Comparison of ENCODE assay signal across 2 cellular contexts in the genomic region with DNA sequence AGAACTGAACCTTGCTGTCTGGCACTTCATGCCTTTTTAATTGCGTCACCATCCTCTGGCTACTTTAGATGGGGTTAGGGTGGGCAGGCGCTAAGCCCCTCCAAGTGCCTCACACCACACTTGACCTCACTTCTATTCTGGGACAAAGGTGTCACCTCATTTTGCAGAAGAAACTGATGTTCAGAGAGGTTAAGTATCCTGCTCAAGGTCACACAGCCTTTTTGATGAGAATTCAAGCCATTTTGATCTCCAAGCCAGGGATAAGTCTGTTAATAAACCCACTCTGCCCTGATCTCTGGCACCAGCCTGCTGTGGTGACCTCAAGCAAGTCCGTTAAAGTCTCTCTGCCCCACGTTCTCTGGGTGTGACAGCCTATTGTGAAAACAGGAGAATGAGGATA.
TF ChIP-seq lines count a peak whose summit lies in the region.

No MANE protein-coding gene starts in this region.

TF ChIP-seq in HepG2, 621 proteins besides CTCF, POLR2A, EP300 and RAD21:
- TF ChIP-seq ZNF768 (CRISPR knock-in tag; IDR thresholded peaks at IDR 0.05) (peak; percentile 46; the same call in 1 of the 2 replicates), CEBPB (IDR thresholded peaks at IDR 0.05; ENCODE audit: borderline replicate concordance, low read depth, low read length) (0 out of 2 replicates have a peak, but pooled peaks have one; percentile 4), HOXA3 (CRISPR knock-in tag; IDR thresholded peaks at IDR 0.05) (no peak), SUZ12 (IDR thresholded peaks at IDR 0.05; ENCODE audit: low read depth, low read length) (no peak)

TF ChIP-seq in K562, 482 proteins besides CTCF, POLR2A, EP300 and RAD21:
- TF ChIP-seq ZFP36 (IDR thresholded peaks at IDR 0.05; ENCODE audit: low read depth, low read length, partially characterized antibody) (peak; percentile 73), ZKSCAN8 (CRISPR knock-in tag; IDR thresholded peaks at IDR 0.05) (no peak), BCOR (IDR thresholded peaks at IDR 0.05) (peak; percentile 37; the same call in 1 of the 2 replicates), RBM25 (IDR thresholded peaks at IDR 0.05; ENCODE audit: low read depth, low read length, severe bottlenecking) (peak; percentile 84)
- TF ChIP-seq, protein P1, sequence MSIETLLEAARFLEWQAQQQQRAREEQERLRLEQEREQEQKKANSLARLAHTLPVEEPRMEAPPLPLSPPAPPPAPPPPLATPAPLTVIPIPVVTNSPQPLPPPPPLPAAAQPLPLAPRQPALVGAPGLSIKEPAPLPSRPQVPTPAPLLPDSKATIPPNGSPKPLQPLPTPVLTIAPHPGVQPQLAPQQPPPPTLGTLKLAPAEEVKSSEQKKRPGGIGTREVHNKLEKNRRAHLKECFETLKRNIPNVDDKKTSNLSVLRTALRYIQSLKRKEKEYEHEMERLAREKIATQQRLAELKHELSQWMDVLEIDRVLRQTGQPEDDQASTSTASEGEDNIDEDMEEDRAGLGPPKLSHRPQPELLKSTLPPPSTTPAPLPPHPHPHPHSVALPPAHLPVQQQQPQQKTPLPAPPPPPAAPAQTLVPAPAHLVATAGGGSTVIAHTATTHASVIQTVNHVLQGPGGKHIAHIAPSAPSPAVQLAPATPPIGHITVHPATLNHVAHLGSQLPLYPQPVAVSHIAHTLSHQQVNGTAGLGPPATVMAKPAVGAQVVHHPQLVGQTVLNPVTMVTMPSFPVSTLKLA (conservative IDR thresholded peaks at IDR 0.05) = no peak
